In genomic region chr13:47621931-47622330, GRCh38 we compare ENCODE assay signal across 2 cellular contexts.
TF ChIP-seq lines count a peak whose summit lies in the region.

No MANE protein-coding gene starts in this region.

TF ChIP-seq in IMR-90, 13 proteins besides CTCF, POLR2A, EP300 and RAD21:
- TF ChIP-seq MXI1 (IDR thresholded peaks at IDR 0.05; ENCODE audit: borderline replicate concordance, low read depth, low read length): no peak
- no peak for TF ChIP-seq ELK1 (IDR thresholded peaks at IDR 0.05; ENCODE audit: borderline replicate concordance, low read depth, low read length)
- no peak for TF ChIP-seq BHLHE40 (IDR thresholded peaks at IDR 0.05; ENCODE audit: low read depth, low read length)
- no peak for TF ChIP-seq SMC3 (IDR thresholded peaks at IDR 0.05; ENCODE audit: low read depth, low read length)
- TF ChIP-seq MAFK (IDR thresholded peaks at IDR 0.05; ENCODE audit: low read depth, low read length): no peak
- TF ChIP-seq RCOR1 (IDR thresholded peaks at IDR 0.05; ENCODE audit: insufficient replicate concordance, low read length): no peak
- no peak for TF ChIP-seq CEBPB (IDR thresholded peaks at IDR 0.05; ENCODE audit: low read depth, low read length)
- TF ChIP-seq MAZ (IDR thresholded peaks at IDR 0.05; ENCODE audit: borderline replicate concordance, low read depth, low read length): no peak
- TF ChIP-seq CHD1 (IDR thresholded peaks at IDR 0.05; ENCODE audit: low read depth, low read length): no peak
- TF ChIP-seq NFE2L2 (IDR thresholded peaks at IDR 0.05; ENCODE audit: low read depth, low read length): no peak
- no peak for TF ChIP-seq RFX5 (IDR thresholded peaks at IDR 0.05; ENCODE audit: low read depth, low read length)

TF ChIP-seq in GM23338, 12 proteins besides CTCF, POLR2A, EP300 and RAD21:
- TF ChIP-seq JUNB (IDR thresholded peaks at IDR 0.05; ENCODE audit: unreplicated experiment) (no peak), REST (IDR thresholded peaks at IDR 0.05; ENCODE audit: unreplicated experiment) (no peak), CREB1 (CRISPR knock-in tag; IDR thresholded peaks at IDR 0.05; ENCODE audit: low read depth) (no peak), ZNF114 (CRISPR knock-in tag; IDR thresholded peaks at IDR 0.05) (no peak)
